ENCODE assay signal across 27 cellular contexts in genomic region chr12:57918182-57918581, GRCh38.
"Had no signal": no experiment of that assay in that cellular context is flagged by ENCODE, and none has a peak within 500 bp of the region (broad histone marks: within the 10 kb centered on the region; RNA-seq: fewer than 3 reads in every experiment).

No MANE protein-coding gene starts in this region.

- H3K9me3 ChIP-seq: left ventricle myocardium inferior, mucosa of descending colon, pancreas, prostate gland, stomach, testis, thyroid gland, transverse colon, upper lobe of left lung had no signal

- H3K36me3 Mint-ChIP-seq: immature natural killer cell; mesothelial cell of epicardium; naive thymus-derived CD4-positive, alpha-beta T cell; natural killer cell treated with Interleukin-12 subunit alpha and Interleukin-12 subunit beta and Interleukin-15 and Interleukin-18, amount 100 ng/mL, for 72 hours; stimulated activated naive B cell treated with anti-CD40 and anti-IgM and Interleukin-4, amounts not matched to agents 10 μg/mL and 1 μg/mL and 100 μg/mL, for 72 hours had no signal

- ATAC-seq: mucosa of descending colon; naive thymus-derived CD4-positive, alpha-beta T cell; natural killer cell treated with Interleukin-12 subunit alpha and Interleukin-12 subunit beta and Interleukin-15 and Interleukin-18, amount 100 ng/mL, for 72 hours; pancreas; right cardiac atrium; sciatic nerve; stimulated activated naive B cell treated with anti-CD40 and anti-IgM and Interleukin-4, amounts not matched to agents 10 μg/mL and 1 μg/mL and 100 μg/mL, for 72 hours; stimulated activated naive CD8-positive, alpha-beta T cell treated with anti-CD3 and anti-CD28 coated beads, Interleukin-15, Interleukin-2, amounts not matched to agents 100 U/mL and 50 U/mL, for 24 hours had no signal

- H3K4me1 Mint-ChIP-seq: immature natural killer cell; mesothelial cell of epicardium; naive thymus-derived CD4-positive, alpha-beta T cell; stimulated activated naive B cell treated with anti-CD40 and anti-IgM and Interleukin-4, amounts not matched to agents 10 μg/mL and 1 μg/mL and 100 μg/mL, for 72 hours had no signal

- H3K27ac ChIP-seq: left ventricle myocardium inferior, pancreas, prostate gland, skin epidermis, stomach, testis, thyroid gland, transverse colon, upper lobe of left lung had no signal

- H3K36me3 ChIP-seq: left ventricle myocardium inferior, pancreas, prostate gland, stomach, thyroid gland, transverse colon, upper lobe of left lung had no signal

- H3K4me3 ChIP-seq: left ventricle myocardium inferior, lung, mucosa of descending colon, pancreas, prostate gland, skin epidermis, stomach, testis, thyroid gland, transverse colon, upper lobe of left lung had no signal

- H3K27ac Mint-ChIP-seq: immature natural killer cell; mesothelial cell of epicardium; natural killer cell treated with Interleukin-12 subunit alpha and Interleukin-12 subunit beta and Interleukin-15 and Interleukin-18, amount 100 ng/mL, for 72 hours; stimulated activated naive B cell treated with anti-CD40 and anti-IgM and Interleukin-4, amounts not matched to agents 10 μg/mL and 1 μg/mL and 100 μg/mL, for 72 hours had no signal

- H3K4me3 Mint-ChIP-seq: immature natural killer cell; mesothelial cell of epicardium; naive thymus-derived CD4-positive, alpha-beta T cell; natural killer cell treated with Interleukin-12 subunit alpha and Interleukin-12 subunit beta and Interleukin-15 and Interleukin-18, amount 100 ng/mL, for 72 hours; stimulated activated naive B cell treated with anti-CD40 and anti-IgM and Interleukin-4, amounts not matched to agents 10 μg/mL and 1 μg/mL and 100 μg/mL, for 72 hours had no signal

- H3K27me3 ChIP-seq: pancreas, stomach, testis, thyroid gland, transverse colon, upper lobe of left lung had no signal

- DNase-seq: hypothalamus; immature natural killer cell; left ventricle myocardium inferior; mesendoderm; mucosa of descending colon; naive thymus-derived CD4-positive, alpha-beta T cell; pancreas; posterior cingulate gyrus; retina; right cardiac atrium; stimulated activated CD4-positive, alpha-beta T cell treated with anti-CD3 and anti-CD28 coated beads, Interleukin-12 subunit alpha, Interleukin-12 subunit beta, amount 100 ng/mL, for 4 hours; stimulated activated CD4-positive, alpha-beta T cell treated with anti-CD3 and anti-CD28 coated beads, Interleukin-15, amount 100 ng/mL, for 24 hours; stimulated activated CD4-positive, alpha-beta T cell treated with anti-CD3 and anti-CD28 coated beads, Interleukin-2, amount 100 ng/mL, for 24 hours; stimulated activated CD4-positive, alpha-beta T cell treated with anti-CD3 and anti-CD28 coated beads, Interleukin-4, amount 100 ng/mL, for 1 hour; stimulated activated naive B cell treated with anti-CD40 and anti-IgM and Interleukin-4, amounts not matched to agents 10 μg/mL and 1 μg/mL and 100 μg/mL, for 72 hours; stimulated activated naive CD8-positive, alpha-beta T cell treated with anti-CD3 and anti-CD28 coated beads, Interleukin-15, Interleukin-2, amounts not matched to agents 100 U/mL and 50 U/mL, for 24 hours; stomach; testis; thyroid gland; transverse colon; upper lobe of left lung had no signal

- H3K4me1 ChIP-seq: left ventricle myocardium inferior, pancreas, prostate gland, stomach, testis, thyroid gland, transverse colon, upper lobe of left lung had no signal
